8 cellular contexts compared by ENCODE assay signal in the genomic region with DNA sequence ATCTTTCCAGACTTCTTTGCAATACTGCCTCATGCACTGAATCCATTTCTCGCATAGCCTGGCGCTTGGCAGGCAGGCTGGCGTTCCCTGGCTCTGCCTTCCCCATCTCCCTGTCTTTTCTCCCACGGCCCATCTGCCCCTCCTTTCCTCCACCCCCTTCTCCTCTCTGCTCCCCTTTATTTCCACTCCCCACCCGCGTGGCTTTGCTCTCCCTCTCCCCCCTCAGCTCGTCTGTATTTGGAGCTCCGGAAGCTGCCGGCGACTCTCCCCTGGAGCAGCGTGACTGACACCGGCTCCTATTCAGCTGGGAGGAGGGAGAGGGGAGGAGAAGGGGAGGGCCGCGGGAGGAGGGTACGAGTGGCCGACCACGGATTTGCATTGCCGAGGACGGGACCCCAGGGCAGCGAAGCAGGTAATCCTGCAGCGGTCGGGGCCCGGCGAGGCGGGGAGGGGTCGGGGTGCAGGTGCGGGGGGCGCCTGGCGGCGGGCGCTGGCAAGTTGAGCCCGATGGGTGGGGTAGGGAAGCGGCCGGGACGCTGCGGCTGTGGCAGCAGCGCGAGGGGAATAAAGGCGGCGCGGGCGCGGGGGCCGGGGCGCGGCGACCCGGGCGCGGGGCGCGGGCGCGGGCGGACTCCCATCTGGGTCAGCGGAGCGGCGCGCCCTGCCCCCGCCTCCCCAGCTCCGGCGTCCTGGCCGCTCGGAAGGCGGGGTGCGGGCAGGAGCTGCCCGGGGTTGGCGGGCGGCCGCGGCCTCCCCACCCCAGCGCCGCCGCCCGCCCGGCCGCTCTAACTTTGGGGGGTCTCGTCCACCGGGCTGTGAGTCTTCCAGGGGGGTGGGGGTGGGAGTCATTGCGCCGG. TPM values are rescaled to one million over a fixed set of nuclear protein-coding genes. Genes with fewer than 3 reads are reported as not detected.
DNase-seq lines count a peak whose midpoint lies in the region; ATAC-seq, FAIRE-seq and TF ChIP-seq lines count a peak whose summit lies in the region.

A gene with protein sequence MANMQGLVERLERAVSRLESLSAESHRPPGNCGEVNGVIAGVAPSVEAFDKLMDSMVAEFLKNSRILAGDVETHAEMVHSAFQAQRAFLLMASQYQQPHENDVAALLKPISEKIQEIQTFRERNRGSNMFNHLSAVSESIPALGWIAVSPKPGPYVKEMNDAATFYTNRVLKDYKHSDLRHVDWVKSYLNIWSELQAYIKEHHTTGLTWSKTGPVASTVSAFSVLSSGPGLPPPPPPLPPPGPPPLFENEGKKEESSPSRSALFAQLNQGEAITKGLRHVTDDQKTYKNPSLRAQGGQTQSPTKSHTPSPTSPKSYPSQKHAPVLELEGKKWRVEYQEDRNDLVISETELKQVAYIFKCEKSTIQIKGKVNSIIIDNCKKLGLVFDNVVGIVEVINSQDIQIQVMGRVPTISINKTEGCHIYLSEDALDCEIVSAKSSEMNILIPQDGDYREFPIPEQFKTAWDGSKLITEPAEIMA (plus strand): TSS at position 261 of the 857 bp plus-strand sequence. CDS start 27,961 bp downstream, outside the sequence.

- peaks cover 3 to 5% of the 10 kb centered on the region in 2 experiments; a peak in 2 of 4 replicates for H3K4me1 ChIP-seq in SK-N-SH (ENCODE audit: control insufficient read depth in 1 of 2, insufficient read depth in 2 of 2, low read depth in 1 of 2, low read length in 1 of 2)
- H3K4me1 ChIP-seq in endothelial cell of umbilical vein (ENCODE audit: control insufficient read depth, extremely low read depth, insufficient read depth, low read length), result peaks cover 11% of the 10 kb centered on the region
- peaks cover 9% of the 10 kb centered on the region for H3K4me1 ChIP-seq in lower lobe of right lung
- peaks cover 12% of the 10 kb centered on the region for H3K4me1 ChIP-seq in suprapubic skin

- intact Hi-C loops in endothelial cell of umbilical vein (cut with micrococcal nuclease), result loop anchor here (1.0 to 5.0 kb wide), 5 partner anchors 23 to 762 kb away; partner anchors contain the start of genes KDM1B, RBM24 and TPMT
- intact Hi-C loops in lower lobe of right lung (cut with DNase I), result no loop called here

- peaks cover 29% of the 10 kb centered on the region; the same call in 1 of the 2 replicates for H3K79me2 ChIP-seq in SK-N-SH (ENCODE audit: insufficient read depth)
- H3K79me2 ChIP-seq in endothelial cell of umbilical vein (ENCODE audit: control insufficient read depth, insufficient read depth, low read length), result no peaks in the 10 kb centered on the region

- WGBS in SK-N-SH (ENCODE audit: low lambda C conversion rate), result 2% methylated on average over 34 of the region's 81 CpGs
- WGBS in suprapubic skin, result under 1% methylated on average over 24 of the region's 81 CpGs

- no peak for TF ChIP-seq EP300 in SK-N-SH (IDR thresholded peaks at IDR 0.05; ENCODE audit: borderline replicate concordance in 1 of 2, low read depth in 1 of 2, low read length in 1 of 2)
- no peak for TF ChIP-seq EP300 in suprapubic skin (IDR thresholded peaks at IDR 0.05)

- peak within 1 kb of the TSS; percentile 54 to 66 for H3K27ac ChIP-seq in SK-N-SH (ENCODE audit: low read depth in 2 of 2, low read length in 1 of 2)
- H3K27ac ChIP-seq in endothelial cell of umbilical vein (ENCODE audit: insufficient read depth, low read depth, low read length), result peak within 1 kb of the TSS; percentile 42
- H3K27ac ChIP-seq in lower lobe of right lung, result peak within 1 kb of the TSS; percentile 21
- H3K27ac ChIP-seq in suprapubic skin, result peak within 1 kb of the TSS; percentile 56

- POLR2A ChIA-PET in BJ (lab: Charles Lee) (interaction anchor here (0.7 kb wide), 1 partner anchor 20 kb away, joined by 9 read pairs; no protein-coding TSS in a partner anchor), SK-N-SH (lab: Yijun Ruan, JAX) (interaction anchor here (1.4 kb wide), 1 partner anchor 207 kb away, joined by 4 read pairs; the partner anchor contains the start of gene FAM8A1), endothelial cell of umbilical vein (lab: Charles Lee) (no interaction called here)

- no TSS peak for BruUV-seq in endothelial cell of umbilical vein (replicated peaks; lab: Mats Ljungman, UMichigan)

- H2AFZ ChIP-seq in SK-N-SH (ENCODE audit: low read depth), result peak within 1 kb of the TSS; percentile 87
- H2AFZ ChIP-seq in endothelial cell of umbilical vein (ENCODE audit: low read depth, low read length), result peak within 1 kb of the TSS; percentile 94

- no peak for TF ChIP-seq CTCF in BJ (IDR thresholded peaks at IDR 0.05; ENCODE audit: insufficient read depth, low read depth, low read length)
- no peak for TF ChIP-seq CTCF in SK-N-SH (IDR thresholded peaks at IDR 0.05)
- no peak for TF ChIP-seq CTCF in endothelial cell of umbilical vein (IDR thresholded peaks at IDR 0.05; ENCODE audit: extremely low read depth in 1 of 2, insufficient read depth in 1 of 2, low read depth in 1 of 2, low read length in 2 of 2)
- no peak for TF ChIP-seq CTCF in lower lobe of right lung (IDR thresholded peaks at IDR 0.05)
- no peak for TF ChIP-seq CTCF in suprapubic skin (IDR thresholded peaks at IDR 0.05)

- H3K27me3 ChIP-seq in BJ (ENCODE audit: control insufficient read depth, insufficient read depth, low read length) (no peaks in the 10 kb centered on the region), SK-N-SH (ENCODE audit: insufficient read depth) (no peaks in the 10 kb centered on the region), endothelial cell of umbilical vein (ENCODE audit: control insufficient read depth in 2 of 2, insufficient read depth in 2 of 2, low read length in 2 of 2) (no peaks in the 10 kb centered on the region), lower lobe of right lung (ENCODE audit: low read depth) (no peaks in the 10 kb centered on the region), suprapubic skin (no peaks in the 10 kb centered on the region)

- H3K9me1 ChIP-seq in endothelial cell of umbilical vein (replicated peaks; ENCODE audit: control insufficient read depth, extremely low read depth, insufficient read depth, low read length), result no peaks in the 10 kb centered on the region

- no peaks in the 10 kb centered on the region for H3K36me3 ChIP-seq in BJ (ENCODE audit: control insufficient read depth, insufficient read depth, low read length)
- H3K36me3 ChIP-seq in SK-N-SH (replicated peaks in 1 of 2; ENCODE audit: control insufficient read depth in 1 of 2, insufficient read depth in 2 of 2, low read length in 1 of 2), result no peaks in the 10 kb centered on the region
- no peaks in the 10 kb centered on the region for H3K36me3 ChIP-seq in endothelial cell of umbilical vein (ENCODE audit: control insufficient read depth in 2 of 2, extremely low read depth in 1 of 2, insufficient read depth in 2 of 2, low read length in 2 of 2)
- no peaks in the 10 kb centered on the region for H3K36me3 ChIP-seq in lower lobe of right lung
- H3K36me3 ChIP-seq in suprapubic skin, result no peaks in the 10 kb centered on the region

- peak; percentile 88 to 89 for ATAC-seq in lower lobe of right lung
- ATAC-seq in HG03378 (IDR thresholded peaks at IDR 0.05; ENCODE audit: unreplicated experiment), result no peak

- dilution Hi-C loops in endothelial cell of umbilical vein (cut with MboI; ENCODE audit: extremely low pct_ligation_motif_present, low sequenced_read_pairs), result no loop called here

- H3K4me3 ChIP-seq in BJ (ENCODE audit: low read depth, low read length), result peak within 1 kb of the TSS; percentile 89
- peak within 1 kb of the TSS; percentile 54 to 77 for H3K4me3 ChIP-seq in SK-N-SH (ENCODE audit: low read depth in 2 of 2, low read length in 1 of 2)
- peak within 1 kb of the TSS; percentile 66 to 94 (median 73) for H3K4me3 ChIP-seq in endothelial cell of umbilical vein (replicated peaks in 1 of 3; ENCODE audit: insufficient read depth in 1 of 3, low read depth in 1 of 3, low read length in 3 of 3)
- H3K4me3 ChIP-seq in lower lobe of right lung, result peak within 1 kb of the TSS; percentile 56
- H3K4me3 ChIP-seq in suprapubic skin, result peak within 1 kb of the TSS; percentile 59

- DNase-seq in BJ (ENCODE audit: low read depth) (peak; percentile 30), HPDE6-E6E7 (ENCODE audit: extremely low spot score) (peak; percentile 42), SK-N-SH (peak; percentile 80), endothelial cell of umbilical vein (ENCODE audit: low read depth, low spot score) (peak; percentile 48), lower lobe of right lung (peak; percentile 64), suprapubic skin (ENCODE audit: low spot score in 2 of 2) (peak; percentile 69 to 80)
- DNase-seq in activated CD4-positive, CD25-positive, alpha-beta regulatory T cell (lab: John Stamatoyannopoulos, UW), result no peak

- peak; percentile 79 for FAIRE-seq in endothelial cell of umbilical vein (lab: Jason Lieb, UNC)

- no peaks in the 10 kb centered on the region for H3K9me2 ChIP-seq in SK-N-SH

- CTCF ChIA-PET in BJ (lab: Yijun Ruan, JAX), result interaction anchor here (0.6 to 1.5 kb wide), 4 partner anchors 19 to 104 kb away, joined by 3 to 4 read pairs (median 3); no protein-coding TSS in a partner anchor
- CTCF ChIA-PET in SK-N-SH (lab: Yijun Ruan, JAX), result interaction anchor here (1.5 kb wide), 1 partner anchor 411 kb away, joined by 3 read pairs; no protein-coding TSS in a partner anchor
- CTCF ChIA-PET in endothelial cell of umbilical vein (lab: Charles Lee), result interaction anchor here (3.3 kb wide), 1 partner anchor 190 kb away, joined by 13 read pairs; no protein-coding TSS in a partner anchor

- H3K4me2 ChIP-seq in SK-N-SH (peak within 1 kb of the TSS; percentile 73), endothelial cell of umbilical vein (ENCODE audit: insufficient read depth, low read length) (peak within 1 kb of the TSS; percentile 66)

- 0 out of 2 replicates have a peak, but pooled peaks have one; percentile 2 for TF ChIP-seq RAD21 in SK-N-SH (IDR thresholded peaks at IDR 0.05; ENCODE audit: low read length)

- TF ChIP-seq POLR2A in endothelial cell of umbilical vein (IDR thresholded peaks at IDR 0.05; ENCODE audit: low read depth, low read length) (no peak), suprapubic skin (IDR thresholded peaks at IDR 0.05) (no peak)

- H3K9ac ChIP-seq in SK-N-SH, result peak within 1 kb of the TSS; percentile 73; the same call in 1 of the 2 replicates
- peak within 1 kb of the TSS; percentile 56 for H3K9ac ChIP-seq in endothelial cell of umbilical vein (replicated peaks; ENCODE audit: extremely low read depth, insufficient read depth, low read length)

- H3K9me3 ChIP-seq in SK-N-SH, result no peaks in the 10 kb centered on the region
- no peaks in the 10 kb centered on the region for H3K9me3 ChIP-seq in endothelial cell of umbilical vein (replicated peaks; ENCODE audit: control insufficient read depth, insufficient read depth, low read length)
- no peaks in the 10 kb centered on the region for H3K9me3 ChIP-seq in lower lobe of right lung
- H3K9me3 ChIP-seq in suprapubic skin, result no peaks in the 10 kb centered on the region

- peaks cover 3% of the 10 kb centered on the region for H3F3A ChIP-seq in SK-N-SH (replicated peaks; ENCODE audit: insufficient read depth)

- no peaks in the 10 kb centered on the region for H4K20me1 ChIP-seq in SK-N-SH (ENCODE audit: insufficient read depth)
- H4K20me1 ChIP-seq in endothelial cell of umbilical vein (replicated peaks; ENCODE audit: control insufficient read depth, extremely low read depth, insufficient read depth, low read length), result no peaks in the 10 kb centered on the region

RNA-seq across cellular contexts. Expression of the gene that starts here (rescaled TPM):
- polyA plus RNA-seq in BJ (2011; rRNA removed), result 84.4 and 99.1 TPM in 2 replicates
- polyA minus RNA-seq in BJ (2011; rRNA and poly(A)+ RNA removed), result 37.2 and 64.7 TPM in 2 replicates
- 8.5 and 10.0 TPM in 2 replicates for polyA plus RNA-seq in SK-N-SH (2012; rRNA removed)
- 9.2 and 9.8 TPM in 2 replicates for polyA plus RNA-seq in SK-N-SH (2012; cell fraction: cytosol; rRNA removed)
- 6.8 and 10.9 TPM in 2 replicates for polyA plus RNA-seq in SK-N-SH (2012; cell fraction: nucleus; rRNA removed)
- total RNA-seq in endothelial cell of umbilical vein, result 18.0 and 21.3 TPM in 2 replicates
- polyA plus RNA-seq in endothelial cell of umbilical vein, result 10.2 and 12.2 TPM in 2 replicates
- 14.9 and 16.4 TPM in 2 replicates for polyA plus RNA-seq in endothelial cell of umbilical vein (2011; cell fraction: cytosol; rRNA removed)
- polyA plus RNA-seq in endothelial cell of umbilical vein (2011; cell fraction: nucleus; rRNA removed), result 18.2 and 18.8 TPM in 2 replicates
- 2.4 and 6.8 TPM in 2 replicates for polyA plus RNA-seq in endothelial cell of umbilical vein (2012)
- 15.8 and 19.2 TPM in 2 replicates for polyA minus RNA-seq in endothelial cell of umbilical vein
- polyA minus RNA-seq in endothelial cell of umbilical vein (2011; cell fraction: cytosol; rRNA and poly(A)+ RNA removed), result 8.3 TPM
- polyA minus RNA-seq in endothelial cell of umbilical vein (2011; cell fraction: nucleus; rRNA and poly(A)+ RNA removed), result 12.1 and 15.5 TPM in 2 replicates
- total RNA-seq in lower lobe of right lung, result 4.7 TPM
- total RNA-seq in suprapubic skin, result 1 to 10 TPM; 1.4 to 2.9 (median 2.2) TPM

Comparison
In these comparisons a context has a peak if more than half of its experiments do, and no peak if none do; other contexts are left out.
1. DNase-seq: peak in BJ (single experiment), HPDE6-E6E7 (single experiment), SK-N-SH (single experiment), endothelial cell of umbilical vein (single experiment), lower lobe of right lung (single experiment) and suprapubic skin (2 of 2); none in activated CD4-positive, CD25-positive, alpha-beta regulatory T cell (0 of 4).
2. Peak in every context shown above with its lines, with median percentiles within 50 percentile points of each other: H3K4me3 ChIP-seq and H3K27ac ChIP-seq.